9 cellular contexts compared by ENCODE assay signal in genomic region chr9:76987594-76988200, GRCh38. TPM values are rescaled to one million over a fixed set of nuclear protein-coding genes. Genes with fewer than 3 reads are reported as not detected.
DNase-seq lines count a peak whose midpoint lies in the region; ATAC-seq, FAIRE-seq and TF ChIP-seq lines count a peak whose summit lies in the region.
"Had no signal": no experiment of that assay in that cellular context is flagged by ENCODE, and none has a peak within 500 bp of the region (broad histone marks: within the 10 kb centered on the region; RNA-seq: fewer than 3 reads in every experiment).

No MANE protein-coding gene starts in this region.

- no peaks in the 10 kb centered on the region for H3K27me3 ChIP-seq in stomach

- 54 to 63% (median 60%) methylated on average over 3 of the region's 3 CpGs for WGBS in stomach, 5 donors

- H3K4me3 ChIP-seq in AG09309 (ENCODE audit: control insufficient read depth, low read depth, low read length), result no peak overlapping the region
- H3K4me3 ChIP-seq in stomach, result no peak overlapping the region

- no peak overlapping the region for H3K27ac ChIP-seq in stomach

- H3K4me1 ChIP-seq in stomach, result no peaks in the 10 kb centered on the region

- DNase-seq in AG09309 (ENCODE audit: low read depth) (no peak), GM18507 (ENCODE audit: extremely low spot score, insufficient read length, low read depth) (no peak), NCI-H146 treated with DMSO at 0.1 percent for 48 hours (lab: John Stamatoyannopoulos, UW; ENCODE audit: unreplicated experiment) (peak; percentile 64), amniotic stem cell (lab: John Stamatoyannopoulos, UW) (peak; percentile 45), iris pigment epithelial cell (ENCODE audit: low read depth) (peak; percentile 45), stomach (no peak), NK-92 (lab: John Stamatoyannopoulos, UW; ENCODE audit: unreplicated experiment) (no peak)

- TF ChIP-seq POLR2A in stomach (IDR thresholded peaks at IDR 0.05), result no peak

- intact Hi-C loops in stomach (cut with DNase I; ENCODE audit: low total_unique reads), result loop anchor here (5.0 kb wide), 1 partner anchor 180 kb away; no protein-coding TSS in a partner anchor

- peak; percentile 53 for TF ChIP-seq CTCF in AG09309 (IDR thresholded peaks at IDR 0.05; ENCODE audit: control insufficient read depth, insufficient read depth, low read depth, low read length, missing control alignments)
- peak in 2 of 7 experiments; percentile 24 to 33 for TF ChIP-seq CTCF in stomach (IDR thresholded peaks at IDR 0.05)

- no peak for TF ChIP-seq EP300 in stomach (IDR thresholded peaks at IDR 0.05)

- peak; percentile 33 for FAIRE-seq in GM18507 (lab: Jason Lieb, UNC)

- ATAC-seq in HG02970 (IDR thresholded peaks at IDR 0.05; ENCODE audit: low FRiP score, unreplicated experiment), result no peak

- H3K9me3 ChIP-seq in stomach, result no peaks in the 10 kb centered on the region

- no peaks in the 10 kb centered on the region for H3K36me3 ChIP-seq in stomach

RNA-seq across cellular contexts. Expression of gene FOXB2, which starts 31.8 kb away (rescaled TPM):
- total RNA-seq in stomach, result not detected
- polyA plus RNA-seq in stomach, result not detected
- total RNA-seq: glomerular endothelial cell had no signal

Comparison
In these comparisons a context has a peak if more than half of its experiments do, and no peak if none do; other contexts are left out.
1. DNase-seq: peak in NCI-H146 treated with DMSO at 0.1 percent for 48 hours (single experiment), amniotic stem cell (single experiment) and iris pigment epithelial cell (single experiment); none in AG09309 (single experiment), GM18507 (single experiment), stomach (single experiment) and NK-92 (single experiment).